25 cellular contexts compared by ENCODE assay signal in the genomic region with DNA sequence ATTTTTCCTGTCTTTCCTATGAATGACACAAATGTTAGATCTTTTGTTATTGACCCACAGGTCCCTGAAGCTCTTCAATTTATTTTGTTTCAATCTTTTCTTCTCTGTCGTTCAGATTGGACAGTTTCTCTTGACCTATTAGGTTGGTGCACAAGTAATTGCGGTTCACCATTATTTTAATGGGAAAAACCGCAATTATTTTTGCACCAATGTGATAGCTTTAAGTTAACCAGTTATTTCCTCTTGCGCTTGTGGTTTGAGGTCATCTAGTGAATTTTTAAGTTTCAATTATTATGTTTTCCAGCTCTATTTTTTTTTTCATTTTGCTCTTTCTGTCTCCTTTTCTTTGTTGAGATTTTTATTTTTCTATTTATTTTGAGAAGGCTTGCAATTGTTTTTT.
"Had no signal": no experiment of that assay in that cellular context is flagged by ENCODE, and none has a peak within 500 bp of the region (broad histone marks: within the 10 kb centered on the region; RNA-seq: fewer than 3 reads in every experiment).

No MANE protein-coding gene starts in this region.

- H3K9me3 ChIP-seq: colonic mucosa, esophagus squamous epithelium, gastrocnemius medialis, heart right ventricle, left lung, lower lobe of right lung had no signal

- H3K4me3 ChIP-seq: colonic mucosa, esophagus squamous epithelium, gastrocnemius medialis, heart right ventricle, hepatocyte, left lung, lower lobe of right lung had no signal

- DNase-seq: colonic mucosa; cortex of kidney; effector CD8-positive, alpha-beta T cell; effector memory CD8-positive, alpha-beta T cell; endodermal cell; erythroblast; esophagus squamous epithelium; foreskin fibroblast; foreskin melanocyte; gastrocnemius medialis; glutamatergic neuron; head of caudate nucleus; heart right ventricle; hypothalamus; immature natural killer cell; islet precursor cell; left cardiac atrium; left lung; left ventricle myocardium superior; lower lobe of right lung; mesendoderm; midbrain had no signal

- H3K36me3 ChIP-seq: colonic mucosa, esophagus squamous epithelium, gastrocnemius medialis, heart right ventricle, left lung, lower lobe of right lung had no signal

- H2AFZ ChIP-seq: hepatocyte had no signal

- H3K27ac ChIP-seq: colonic mucosa, esophagus squamous epithelium, gastrocnemius medialis, heart right ventricle, hepatocyte, left lung, lower lobe of right lung had no signal

- H3K4me1 ChIP-seq: colonic mucosa, esophagus squamous epithelium, gastrocnemius medialis, heart right ventricle, left lung, lower lobe of right lung had no signal

- ATAC-seq: effector memory CD8-positive, alpha-beta T cell; esophagus mucosa; gastrocnemius medialis; heart right ventricle; left cardiac atrium; left lung; left ventricle myocardium superior; lower lobe of right lung had no signal

- FAIRE-seq: endometrium had no signal

- H3K4me2 ChIP-seq: hepatocyte had no signal

- H3K79me2 ChIP-seq: hepatocyte had no signal

- H3K27me3 ChIP-seq: colonic mucosa, esophagus squamous epithelium, gastrocnemius medialis, heart right ventricle, hepatocyte, left lung had no signal
